In the genomic region with DNA sequence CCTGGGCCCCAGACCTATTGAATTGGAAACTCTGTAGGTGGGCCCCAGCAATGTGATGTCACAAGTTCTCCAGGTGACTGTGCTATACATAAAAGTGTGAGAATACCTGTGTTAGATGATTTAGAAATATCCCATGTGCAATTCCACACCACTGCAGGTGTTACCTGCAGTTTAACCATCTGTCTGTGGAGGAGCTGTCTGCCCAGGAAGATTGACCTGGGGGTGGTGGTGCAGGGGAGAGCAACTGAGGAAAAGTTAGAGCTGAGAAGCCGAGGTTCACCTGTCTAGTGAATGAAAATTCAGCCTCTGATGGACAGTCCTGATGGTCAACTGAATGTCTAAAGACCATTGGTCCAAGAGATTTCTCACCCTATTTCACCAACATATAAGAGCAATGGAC, we compare ENCODE assay signal across 20 cellular contexts.
A peak's percentile ranks its signal among the peaks of the same experiment; 100 is the strongest.
DNase-seq lines count a peak whose midpoint lies in the region; ATAC-seq, FAIRE-seq and TF ChIP-seq lines count a peak whose summit lies in the region.
"Had no signal": no experiment of that assay in that cellular context is flagged by ENCODE, and none has a peak within 500 bp of the region (broad histone marks: within the 10 kb centered on the region; RNA-seq: fewer than 3 reads in every experiment).

No MANE protein-coding gene starts in this region.

- WGBS in small intestine, 3 donors = 58 to 67% (median 66%) methylated on average over 1 of the region's 1 CpG

- H3K4me3 ChIP-seq in PC-3 (ENCODE audit: low read length) = no peak overlapping the region
- no peak overlapping the region for H3K4me3 ChIP-seq in keratinocyte (ENCODE audit: control insufficient read depth in 2 of 3, extremely low read depth in 1 of 3, insufficient read depth in 2 of 3, low read depth in 1 of 3, low read length in 3 of 3)
- no peak overlapping the region for H3K4me3 ChIP-seq in small intestine (ENCODE audit: low read depth in 1 of 2, low read length in 2 of 2)
- H3K4me3 ChIP-seq: neural progenitor cell, SJSA1, suprapubic skin, upper lobe of right lung had no signal

- TF ChIP-seq CTCF in GM12874 (IDR thresholded peaks at IDR 0.05; ENCODE audit: insufficient read depth, low read depth, low read length) (peak; percentile 19; the same call in 1 of the 2 replicates), PC-3 (conservative IDR thresholded peaks at IDR 0.05; ENCODE audit: low read depth, low read length) (no peak), keratinocyte (optimal IDR thresholded peaks at IDR 0.05 in 1 of 3, IDR thresholded peaks at IDR 0.05 in 1 of 3, conservative IDR thresholded peaks at IDR 0.05 in 1 of 3; ENCODE audit: extremely low read depth in 1 of 3, insufficient read depth in 2 of 3, low read length in 3 of 3) (peak in 2 of 3 experiments; percentile 18 to 39)

- H2AFZ ChIP-seq in PC-3 (ENCODE audit: low read length) = no peak overlapping the region
- no peak overlapping the region for H2AFZ ChIP-seq in keratinocyte (ENCODE audit: control insufficient read depth, low read length)
- H2AFZ ChIP-seq: neural progenitor cell, parathyroid adenoma had no signal

- H3F3A ChIP-seq in PC-3 (ENCODE audit: low read length, unreplicated experiment) = no peaks in the 10 kb centered on the region

- H4K20me1 ChIP-seq in PC-3 (ENCODE audit: low read length) (no peaks in the 10 kb centered on the region), keratinocyte (ENCODE audit: control insufficient read depth, extremely low read depth, insufficient read depth, low read length) (no peaks in the 10 kb centered on the region)

- H3K27me3 ChIP-seq in PC-3 (ENCODE audit: low read length) = no peaks in the 10 kb centered on the region
- no peaks in the 10 kb centered on the region for H3K27me3 ChIP-seq in keratinocyte (ENCODE audit: control insufficient read depth, extremely low read depth, insufficient read depth, low read length)
- no peaks in the 10 kb centered on the region for H3K27me3 ChIP-seq in small intestine (ENCODE audit: control insufficient read depth in 2 of 2, insufficient read depth in 2 of 2, low read length in 2 of 2)
- H3K27me3 ChIP-seq: neural progenitor cell, SJSA1, suprapubic skin, upper lobe of right lung had no signal

- no peaks in the 10 kb centered on the region for H3K9me3 ChIP-seq in PC-3 (ENCODE audit: low read length)
- H3K9me3 ChIP-seq in keratinocyte (ENCODE audit: control insufficient read depth, low read depth, low read length) = no peaks in the 10 kb centered on the region
- no peaks in the 10 kb centered on the region for H3K9me3 ChIP-seq in small intestine (ENCODE audit: control insufficient read depth, low read depth)
- H3K9me3 ChIP-seq: SJSA1, suprapubic skin, upper lobe of right lung had no signal

- H3K9me1 ChIP-seq in keratinocyte (ENCODE audit: control insufficient read depth, extremely low read depth, insufficient read depth, low read length) = no peaks in the 10 kb centered on the region

- intact Hi-C loops in PC-3 (cut with micrococcal nuclease) = loop anchor here (1.0 to 10.0 kb wide), 6 partner anchors 97 to 792 kb away; partner anchors contain the start of gene SEMA6D

- no TSS peak for BruUV-seq in PC-3 (replicated peaks; lab: Mats Ljungman, UMichigan)

- H3K36me3 ChIP-seq in PC-3 (ENCODE audit: low read depth, low read length) (no peaks in the 10 kb centered on the region), keratinocyte (ENCODE audit: control insufficient read depth in 2 of 2, extremely low read depth in 1 of 2, insufficient read depth in 2 of 2, low read length in 2 of 2) (no peaks in the 10 kb centered on the region), small intestine (ENCODE audit: control insufficient read depth in 2 of 2, insufficient read depth in 2 of 2, low read length in 2 of 2) (no peaks in the 10 kb centered on the region)
- H3K36me3 ChIP-seq: neural progenitor cell, SJSA1, suprapubic skin, upper lobe of right lung had no signal

- no peak overlapping the region for H3K4me2 ChIP-seq in PC-3 (ENCODE audit: low read length)
- H3K4me2 ChIP-seq in keratinocyte (ENCODE audit: control insufficient read depth, extremely low read depth, insufficient read depth, low read depth, low read length) = no peak overlapping the region
- H3K4me2 ChIP-seq: neural progenitor cell had no signal

- dilution Hi-C loops in keratinocyte (cut with MboI; ENCODE audit: extremely low pct_ligation_motif_present, low sequenced_read_pairs) = no loop called here

- H3K9ac ChIP-seq in PC-3 (ENCODE audit: low read length) = no peak overlapping the region
- no peak overlapping the region for H3K9ac ChIP-seq in keratinocyte (ENCODE audit: control insufficient read depth, extremely low read depth, insufficient read depth, low read length)
- H3K9ac ChIP-seq: neural progenitor cell, parathyroid adenoma had no signal

- 0 out of 2 replicates have a peak, but pooled peaks have one; percentile 31 for ATAC-seq in PC-3
- ATAC-seq in HG03460 (IDR thresholded peaks at IDR 0.05; ENCODE audit: unreplicated experiment) = no peak
- no peak for ATAC-seq in HG03135 (IDR thresholded peaks at IDR 0.05; ENCODE audit: unreplicated experiment)

- no peak for FAIRE-seq in keratinocyte (lab: Jason Lieb, UNC)
- FAIRE-seq in small intestine (lab: Jason Lieb, UNC) = no peak
- FAIRE-seq: colon had no signal

- CTCF ChIA-PET in PC-3 (lab: Charles Lee) = interaction anchor here (0.6 to 1.7 kb wide), 4 partner anchors 277 to 792 kb away, joined by 3 to 29 read pairs (median 4); no protein-coding TSS in a partner anchor

- POLR2A ChIA-PET in PC-3 (lab: Charles Lee; ENCODE audit: unreplicated experiment) = no interaction called here

- H3K27ac ChIP-seq in PC-3 (ENCODE audit: low read length) (no peak overlapping the region), keratinocyte (ENCODE audit: control insufficient read depth, insufficient read depth, low read length) (no peak overlapping the region), small intestine (ENCODE audit: low read depth in 1 of 2, low read length in 1 of 2) (no peak overlapping the region)
- H3K27ac ChIP-seq: neural progenitor cell, parathyroid adenoma, SJSA1, suprapubic skin, upper lobe of right lung had no signal

- H3K4me1 ChIP-seq in PC-3 (ENCODE audit: insufficient read depth, low read length) = no peaks in the 10 kb centered on the region
- H3K4me1 ChIP-seq in keratinocyte (ENCODE audit: control insufficient read depth, extremely low read depth, insufficient read depth, low read length) = no peaks in the 10 kb centered on the region
- H3K4me1 ChIP-seq in small intestine (ENCODE audit: control insufficient read depth in 2 of 2, insufficient read depth in 1 of 2, low read depth in 1 of 2, low read length in 1 of 2) = peaks cover 0 to 3% of the 10 kb centered on the region in 2 donors
- H3K4me1 ChIP-seq: parathyroid adenoma, SJSA1, suprapubic skin, upper lobe of right lung had no signal

- peak; percentile 7 for DNase-seq in DMS53 (lab: John Stamatoyannopoulos, UW)
- no peak for DNase-seq in DMS53 treated with DMSO at 0.1 percent for 48 hours (lab: John Stamatoyannopoulos, UW; ENCODE audit: unreplicated experiment)
- no peak for DNase-seq in PC-3
- DNase-seq in keratinocyte (ENCODE audit: low read depth, low spot score) = no peak
- DNase-seq in small intestine = no peak
- DNase-seq: 8988T; activated CD4-positive, alpha-beta T cell treated with anti-CD3 and anti-CD28 coated beads for 4 hours; effector CD4-positive, alpha-beta T cell; left ventricle myocardium superior; NCI-H1048; T-helper 9 cell; upper lobe of right lung had no signal

- no peaks in the 10 kb centered on the region for H3K9me2 ChIP-seq in PC-3 (replicated peaks; ENCODE audit: low read length)

- H3K79me2 ChIP-seq in PC-3 (ENCODE audit: low read length) = no peaks in the 10 kb centered on the region
- no peaks in the 10 kb centered on the region for H3K79me2 ChIP-seq in keratinocyte (ENCODE audit: control insufficient read depth, insufficient read depth, low read length)
- H3K79me2 ChIP-seq: parathyroid adenoma had no signal
